Comparison of ENCODE assay signal across 12 cellular contexts in the genomic region with DNA sequence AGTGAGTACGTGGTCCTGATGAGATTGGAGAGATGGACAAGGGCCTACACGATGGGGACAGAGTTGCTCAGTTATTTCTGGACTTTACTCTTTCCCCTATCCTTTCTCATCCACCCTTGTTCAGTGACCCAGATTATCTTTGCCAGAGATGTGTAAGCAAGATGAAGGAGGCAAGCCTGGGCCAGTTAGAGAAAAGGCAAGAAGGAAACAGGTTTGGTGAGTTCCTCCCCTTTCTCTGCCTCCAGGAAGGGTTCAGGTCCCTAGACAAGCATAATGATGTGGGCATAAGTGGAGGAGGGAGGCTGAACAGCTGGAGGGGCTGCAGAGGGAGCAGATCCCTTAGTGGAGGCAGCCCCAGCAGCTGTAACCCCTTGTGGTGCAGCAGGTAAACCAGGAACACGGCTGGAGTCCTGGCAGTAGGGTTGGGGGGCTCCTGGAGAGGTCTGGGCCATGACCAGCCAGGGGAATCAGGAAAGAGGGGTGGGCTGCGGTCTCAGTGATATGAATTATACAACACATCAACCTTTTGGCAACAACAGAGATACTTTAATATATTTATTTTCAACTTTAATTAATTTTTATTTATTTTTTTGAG. TPM values are rescaled to one million over a fixed set of nuclear protein-coding genes. Genes with fewer than 3 reads are reported as not detected.
DNase-seq lines count a peak whose midpoint lies in the region; TF ChIP-seq lines count a peak whose summit lies in the region.
"Had no signal": no experiment of that assay in that cellular context is flagged by ENCODE, and none has a peak within 500 bp of the region (broad histone marks: within the 10 kb centered on the region; RNA-seq: fewer than 3 reads in every experiment).

No MANE protein-coding gene starts in this region.

- H4K20me1 ChIP-seq in OCI-LY7 (ENCODE audit: insufficient read depth, low read length), result no peaks in the 10 kb centered on the region

- H3K9me3 Mint-ChIP-seq in activated naive CD4-positive, alpha-beta T cell treated with anti-CD3 and anti-CD28 coated beads for 36 hours, result peaks cover 4% of the 10 kb centered on the region

- peaks cover 5% of the 10 kb centered on the region; the same call in 1 of the 2 replicates for H3K9me3 ChIP-seq in OCI-LY7 (ENCODE audit: low read length)
- H3K9me3 ChIP-seq in esophagus squamous epithelium, result no peaks in the 10 kb centered on the region
- H3K9me3 ChIP-seq in suprapubic skin, result no peaks in the 10 kb centered on the region

- TF ChIP-seq POLR2A in esophagus squamous epithelium (IDR thresholded peaks at IDR 0.05) (no peak), suprapubic skin (IDR thresholded peaks at IDR 0.05) (no peak)

- no peaks in the 10 kb centered on the region for H3K27me3 Mint-ChIP-seq in activated naive CD4-positive, alpha-beta T cell treated with anti-CD3 and anti-CD28 coated beads for 36 hours (ENCODE audit: low read depth)

- no peak for TF ChIP-seq CTCF in OCI-LY7 (conservative IDR thresholded peaks at IDR 0.05; ENCODE audit: low read length)
- TF ChIP-seq CTCF in esophagus squamous epithelium (IDR thresholded peaks at IDR 0.05), result no peak
- no peak for TF ChIP-seq CTCF in suprapubic skin (IDR thresholded peaks at IDR 0.05)

- intact Hi-C loops in activated naive CD4-positive, alpha-beta T cell treated with anti-CD3 and anti-CD28 coated beads for 36 hours (cut with micrococcal nuclease), result no loop called here
- intact Hi-C loops in OCI-LY7 (cut with micrococcal nuclease; ENCODE audit: unreplicated experiment), result no loop called here
- intact Hi-C loops in esophagus squamous epithelium (cut with DNase I), result no loop called here

- peaks cover 56% of the 10 kb centered on the region for H3K4me1 ChIP-seq in OCI-LY7 (ENCODE audit: insufficient read depth, low read length, poor library complexity, severe bottlenecking)
- H3K4me1 ChIP-seq in esophagus squamous epithelium, result peaks cover 24 to 83% (median 54%) of the 10 kb centered on the region in 3 donors
- H3K4me1 ChIP-seq in suprapubic skin, result peaks cover 69% of the 10 kb centered on the region

- peak overlapping the region; percentile 84; the same call in 1 of the 2 replicates for H2AFZ ChIP-seq in OCI-LY7 (ENCODE audit: low read length)

- POLR2A ChIA-PET in OCI-LY7 (lab: Charles Lee), result interaction anchor here (1.1 to 1.9 kb wide), 3 partner anchors 10 to 18 kb away, joined by 3 to 8 read pairs (median 6); a partner anchor contains a TSS

- WGBS in esophagus squamous epithelium, 2 donors, result 54 to 56% methylated on average over 4 of the region's 4 CpGs
- WGBS in suprapubic skin, result 50% methylated on average over 4 of the region's 4 CpGs

- no peaks in the 10 kb centered on the region for H3K79me2 ChIP-seq in OCI-LY7 (ENCODE audit: insufficient read depth, low read depth, low read length)

- no peak for DNase-seq in activated naive CD4-positive, alpha-beta T cell treated with anti-CD3 and anti-CD28 coated beads for 36 hours
- no peak for DNase-seq in activated naive CD4-positive, alpha-beta T cell (lab: John Stamatoyannopoulos, UW)
- DNase-seq in OCI-LY7 (ENCODE audit: low spot score) (no peak), esophagus squamous epithelium (lab: John Stamatoyannopoulos, UW) (no peak), suprapubic skin (ENCODE audit: low spot score in 2 of 2) (peak in 1 of 2 donors; percentile 43), SKM-1 treated with dmso at 0.1 percent for 144 hours (lab: John Stamatoyannopoulos, UW; ENCODE audit: unreplicated experiment) (no peak), AG08396 (ENCODE audit: low spot score) (no peak), RPMI8226 (no peak)
- DNase-seq: aorta, C1 segment of cervical spinal cord, HFFc6, NCI-H524 treated with DMSO at 0.1 percent for 48 hours had no signal

- no peak for TF ChIP-seq EP300 in suprapubic skin (IDR thresholded peaks at IDR 0.05)

- H3K9me2 ChIP-seq in OCI-LY7 (ENCODE audit: insufficient read depth, low read length), result no peaks in the 10 kb centered on the region

- BruUV-seq in OCI-LY7 (replicated peaks; lab: Mats Ljungman, UMichigan), result no TSS peak

- H3K27me3 ChIP-seq in esophagus squamous epithelium (no peaks in the 10 kb centered on the region), suprapubic skin (no peaks in the 10 kb centered on the region)

- CTCF ChIA-PET in activated naive CD4-positive, alpha-beta T cell treated with anti-CD3 and anti-CD28 coated beads for 36 hours (lab: Charles Lee), result no interaction called here
- CTCF ChIA-PET in OCI-LY7 (lab: Charles Lee; ENCODE audit: unreplicated experiment), result interaction anchor here (0.9 kb wide), 1 partner anchor 12 kb away, joined by 3 read pairs; no protein-coding TSS in a partner anchor

- H3K4me2 ChIP-seq in OCI-LY7 (ENCODE audit: low read length), result peak overlapping the region; percentile 69

- peak overlapping the region; percentile 44 for H3K27ac Mint-ChIP-seq in activated naive CD4-positive, alpha-beta T cell treated with anti-CD3 and anti-CD28 coated beads for 36 hours
- H3K27ac Mint-ChIP-seq: HFFc6 had no signal

- H3K4me3 Mint-ChIP-seq in activated naive CD4-positive, alpha-beta T cell treated with anti-CD3 and anti-CD28 coated beads for 36 hours, result no peak overlapping the region
- H3K4me3 Mint-ChIP-seq: HFFc6 had no signal

- H3K4me1 Mint-ChIP-seq in activated naive CD4-positive, alpha-beta T cell treated with anti-CD3 and anti-CD28 coated beads for 36 hours (ENCODE audit: low read depth), result peaks cover 60% of the 10 kb centered on the region

- H3K36me3 ChIP-seq in OCI-LY7 (ENCODE audit: insufficient read depth, low read length), result no peaks in the 10 kb centered on the region
- no peaks in the 10 kb centered on the region for H3K36me3 ChIP-seq in esophagus squamous epithelium
- H3K36me3 ChIP-seq in suprapubic skin, result no peaks in the 10 kb centered on the region

- peak overlapping the region; percentile 14 for H3K4me3 ChIP-seq in OCI-LY7 (ENCODE audit: low read depth, low read length, poor library complexity, severe bottlenecking)
- H3K4me3 ChIP-seq in esophagus squamous epithelium, result no peak overlapping the region
- H3K4me3 ChIP-seq in suprapubic skin, result no peak overlapping the region

- H3K27ac ChIP-seq in OCI-LY7 (ENCODE audit: low read depth, low read length, poor library complexity, severe bottlenecking) (peak overlapping the region; percentile 91), esophagus squamous epithelium (peak overlapping the region; percentile 63 to 89 (median 76)), suprapubic skin (peak overlapping the region; percentile 79)

- H3K36me3 Mint-ChIP-seq in activated naive CD4-positive, alpha-beta T cell treated with anti-CD3 and anti-CD28 coated beads for 36 hours (ENCODE audit: low read depth), result peaks cover 1% of the 10 kb centered on the region

RNA-seq across cellular contexts. Expression of a gene that starts 9.2 kb away (rescaled TPM):
- 100 to 1,000 TPM; 318 to 322 TPM for total RNA-seq in activated naive CD4-positive, alpha-beta T cell treated with anti-CD3 and anti-CD28 coated beads for 36 hours
- 109 and 120 TPM in 2 replicates for total RNA-seq in OCI-LY7 (2014; rRNA removed; shearing (Covaris generic))
- total RNA-seq in OCI-LY7 (2022) (157 and 163 TPM in 2 replicates), esophagus squamous epithelium (100 to 1,000 TPM; 157 to 259 (median 192) TPM), suprapubic skin (100 to 1,000 TPM; 108 to 223 (median 200) TPM)

RNA-seq across cellular contexts. Expression of a gene that starts 41.8 kb away (rescaled TPM):
- total RNA-seq in activated naive CD4-positive, alpha-beta T cell treated with anti-CD3 and anti-CD28 coated beads for 36 hours, result not detected
- total RNA-seq in OCI-LY7 (2014; rRNA removed; shearing (Covaris generic)), result not detected in 2 replicates
- total RNA-seq in OCI-LY7 (2022), result not detected in 2 replicates
- total RNA-seq in esophagus squamous epithelium, result not detected
- total RNA-seq in suprapubic skin, result not detected
- total RNA-seq: HFFc6 had no signal
